12 cellular contexts compared by ENCODE assay signal in the genomic region with DNA sequence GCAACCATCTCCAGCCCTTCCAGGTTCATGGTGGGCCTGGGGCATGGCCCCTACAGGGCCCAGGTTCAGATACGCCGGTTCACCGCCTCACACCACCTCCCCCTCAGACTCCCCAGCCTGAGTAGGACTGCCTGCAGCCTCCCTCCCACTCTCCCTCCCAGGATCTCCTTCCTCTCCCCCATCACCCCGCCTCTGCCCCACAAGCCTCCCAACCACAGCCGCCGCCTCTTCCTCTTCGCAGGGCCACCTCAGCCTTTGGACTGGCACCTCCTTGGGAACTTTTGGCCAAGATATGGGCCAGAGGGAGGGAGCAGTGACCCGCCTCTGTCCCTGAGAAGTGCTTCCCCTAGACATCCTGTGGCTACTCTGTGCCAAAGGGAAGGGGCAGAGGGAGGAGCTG. TPM values are rescaled to one million over a fixed set of nuclear protein-coding genes. Genes with fewer than 3 reads are reported as not detected.
DNase-seq lines count a peak whose midpoint lies in the region; ATAC-seq, FAIRE-seq and TF ChIP-seq lines count a peak whose summit lies in the region.
"Had no signal": no experiment of that assay in that cellular context is flagged by ENCODE, and none has a peak within 500 bp of the region (broad histone marks: within the 10 kb centered on the region; RNA-seq: fewer than 3 reads in every experiment).

No MANE protein-coding gene starts in this region.

- H3K9me3 Mint-ChIP-seq in activated CD4-positive, alpha-beta T cell treated with anti-CD3 and anti-CD28 coated beads, Interleukin-2, amount 10 ng/mL, durations not matched to agents 7 days and 5 days = no peaks in the 10 kb centered on the region
- H3K9me3 Mint-ChIP-seq in IgD-negative memory B cell = no peaks in the 10 kb centered on the region
- peaks cover 0 to 17% (median 0%) of the 10 kb centered on the region in 11 donors for H3K9me3 Mint-ChIP-seq in naive thymus-derived CD4-positive, alpha-beta T cell

- POLR2A ChIA-PET in activated CD4-positive, alpha-beta T cell treated with anti-CD3 and anti-CD28 coated beads, Interleukin-2, amount 10 ng/mL, durations not matched to agents 7 days and 5 days (lab: Charles Lee) = no interaction called here
- POLR2A ChIA-PET in naive thymus-derived CD4-positive, alpha-beta T cell (lab: Charles Lee) = interaction anchor here (1.3 to 8.8 kb wide), 2 partner anchors 16 to 50 kb away, joined by 4 to 71 read pairs; a partner anchor contains a TSS
- POLR2A ChIA-PET in A673 (lab: Charles Lee; ENCODE audit: low non-redundant PET) = no interaction called here

- no peak overlapping the region for H3K4me3 ChIP-seq in naive thymus-derived CD4-positive, alpha-beta T cell (ENCODE audit: low read length)
- H3K4me3 ChIP-seq in MG63 = no peak overlapping the region
- H3K4me3 ChIP-seq in A673 (ENCODE audit: low read depth, low read length, poor library complexity, severe bottlenecking) = no peak overlapping the region
- H3K4me3 ChIP-seq: SJCRH30 had no signal

- H3K36me3 Mint-ChIP-seq in activated CD4-positive, alpha-beta T cell treated with anti-CD3 and anti-CD28 coated beads, Interleukin-2, amount 10 ng/mL, durations not matched to agents 7 days and 5 days (ENCODE audit: low read depth) = no peaks in the 10 kb centered on the region
- H3K36me3 Mint-ChIP-seq in IgD-negative memory B cell = no peaks in the 10 kb centered on the region
- H3K36me3 Mint-ChIP-seq in naive thymus-derived CD4-positive, alpha-beta T cell = peaks cover 0 to 6% (median 0%) of the 10 kb centered on the region in 5 donors

- ATAC-seq in naive thymus-derived CD4-positive, alpha-beta T cell = no peak

- TF ChIP-seq CTCF in A673 (conservative IDR thresholded peaks at IDR 0.05; ENCODE audit: low read depth, low read length) = no peak

- FAIRE-seq in urothelium cell line (lab: Jason Lieb, UNC) = no peak

- CTCF ChIA-PET in activated CD4-positive, alpha-beta T cell treated with anti-CD3 and anti-CD28 coated beads, Interleukin-2, amount 10 ng/mL, durations not matched to agents 7 days and 5 days (lab: Charles Lee) = interaction anchor here (0.5 to 1.7 kb wide), 3 partner anchors 10 to 554 kb away, joined by 3 to 7 read pairs (median 4); a partner anchor contains a TSS
- CTCF ChIA-PET in naive thymus-derived CD4-positive, alpha-beta T cell (lab: Charles Lee) = interaction anchor here (1.1 to 1.2 kb wide), 2 partner anchors 13 to 176 kb away, joined by 3 read pairs; no protein-coding TSS in a partner anchor
- CTCF ChIA-PET in A673 (lab: Charles Lee) = no interaction called here

- H3K27me3 ChIP-seq in naive thymus-derived CD4-positive, alpha-beta T cell (ENCODE audit: control insufficient read depth in 2 of 2, insufficient read depth in 2 of 2, low read length in 2 of 2) = no peaks in the 10 kb centered on the region
- no peaks in the 10 kb centered on the region for H3K27me3 ChIP-seq in MG63
- no peaks in the 10 kb centered on the region for H3K27me3 ChIP-seq in A673 (replicated peaks; ENCODE audit: insufficient read depth, low read depth, low read length, poor library complexity)
- H3K27me3 ChIP-seq: SJCRH30 had no signal

- H3K4me3 Mint-ChIP-seq in activated CD4-positive, alpha-beta T cell treated with anti-CD3 and anti-CD28 coated beads, Interleukin-2, amount 10 ng/mL, durations not matched to agents 7 days and 5 days = no peak overlapping the region
- H3K4me3 Mint-ChIP-seq in IgD-negative memory B cell = peak overlapping the region in 2 of 4 donors; percentile 54 to 56
- H3K4me3 Mint-ChIP-seq in naive thymus-derived CD4-positive, alpha-beta T cell = peak overlapping the region in 8 of 10 donors; percentile 12 to 63 (median 39)

- no peaks in the 10 kb centered on the region for H3K9me3 ChIP-seq in naive thymus-derived CD4-positive, alpha-beta T cell (ENCODE audit: control insufficient read depth in 2 of 3, low read length in 3 of 3)
- no peaks in the 10 kb centered on the region for H3K9me3 ChIP-seq in MG63
- H3K9me3 ChIP-seq in A673 (ENCODE audit: low read depth, low read length, poor library complexity, severe bottlenecking) = no peaks in the 10 kb centered on the region
- H3K9me3 ChIP-seq: SJCRH30 had no signal

- peaks cover 61% of the 10 kb centered on the region for H3K4me1 Mint-ChIP-seq in activated CD4-positive, alpha-beta T cell treated with anti-CD3 and anti-CD28 coated beads, Interleukin-2, amount 10 ng/mL, durations not matched to agents 7 days and 5 days
- H3K4me1 Mint-ChIP-seq in IgD-negative memory B cell = peaks cover 10 to 50% (median 34%) of the 10 kb centered on the region in 3 donors
- peaks cover 47 to 72% (median 66%) of the 10 kb centered on the region in 7 donors for H3K4me1 Mint-ChIP-seq in naive thymus-derived CD4-positive, alpha-beta T cell

- H3K27ac Mint-ChIP-seq in activated CD4-positive, alpha-beta T cell treated with anti-CD3 and anti-CD28 coated beads, Interleukin-2, amount 10 ng/mL, durations not matched to agents 7 days and 5 days = peak overlapping the region; percentile 2
- H3K27ac Mint-ChIP-seq in IgD-negative memory B cell = peak overlapping the region in 2 of 3 donors; percentile 12 to 59
- peak overlapping the region; percentile 6 to 90 (median 76) for H3K27ac Mint-ChIP-seq in naive thymus-derived CD4-positive, alpha-beta T cell

- peak; percentile 35 for DNase-seq in activated CD4-positive, alpha-beta T cell treated with anti-CD3 and anti-CD28 coated beads, Interleukin-2, amount 10 ng/mL, durations not matched to agents 7 days and 5 days
- no peak for DNase-seq in activated CD4-positive, alpha-beta T cell treated with anti-CD3 and anti-CD28 coated beads for 48 hours
- DNase-seq in UCSD-AML1 (lab: John Stamatoyannopoulos, UW; ENCODE audit: unreplicated experiment) (peak; percentile 83), urothelium cell line (ENCODE audit: low spot score) (no peak), MG63 (no peak), A673 (ENCODE audit: low spot score) (no peak)
- peak in 1 of 9 donors; percentile 53 for DNase-seq in naive thymus-derived CD4-positive, alpha-beta T cell
- DNase-seq: MM.1S, SJCRH30, trophoblast cell had no signal

- peaks cover 29 to 58% of the 10 kb centered on the region in 2 donors for H3K4me1 ChIP-seq in naive thymus-derived CD4-positive, alpha-beta T cell (ENCODE audit: control insufficient read depth in 2 of 2, insufficient read depth in 2 of 2, low read length in 2 of 2)
- H3K4me1 ChIP-seq in A673 (ENCODE audit: insufficient read depth, low read length, poor library complexity, severe bottlenecking) = peaks cover 11% of the 10 kb centered on the region

- H3K27me3 Mint-ChIP-seq in activated CD4-positive, alpha-beta T cell treated with anti-CD3 and anti-CD28 coated beads, Interleukin-2, amount 10 ng/mL, durations not matched to agents 7 days and 5 days = no peaks in the 10 kb centered on the region
- no peaks in the 10 kb centered on the region for H3K27me3 Mint-ChIP-seq in IgD-negative memory B cell
- peaks cover 0 to 4% (median 0%) of the 10 kb centered on the region in 5 donors for H3K27me3 Mint-ChIP-seq in naive thymus-derived CD4-positive, alpha-beta T cell

- H3K36me3 ChIP-seq in naive thymus-derived CD4-positive, alpha-beta T cell (ENCODE audit: control insufficient read depth in 2 of 3, insufficient read depth in 3 of 3, low read length in 3 of 3) = no peaks in the 10 kb centered on the region
- H3K36me3 ChIP-seq in MG63 = no peaks in the 10 kb centered on the region
- no peaks in the 10 kb centered on the region for H3K36me3 ChIP-seq in A673 (ENCODE audit: insufficient read depth, low read length, poor library complexity, severe bottlenecking)
- H3K36me3 ChIP-seq: SJCRH30 had no signal

- no TSS peak for BruUV-seq in A673 (replicated peaks; lab: Mats Ljungman, UMichigan)

- H3K27ac ChIP-seq in naive thymus-derived CD4-positive, alpha-beta T cell (ENCODE audit: low read depth, low read length) = peak overlapping the region; percentile 1
- no peak overlapping the region for H3K27ac ChIP-seq in A673 (ENCODE audit: low read depth, low read length, poor library complexity, severe bottlenecking)
- H3K27ac ChIP-seq: SJCRH30 had no signal

- intact Hi-C loops in naive thymus-derived CD4-positive, alpha-beta T cell (cut with micrococcal nuclease) = loop anchor here (5.0 to 10.0 kb wide), 4 partner anchors 52 to 800 kb away; a partner anchor contains a TSS
- intact Hi-C loops in A673 (cut with micrococcal nuclease; ENCODE audit: unreplicated experiment) = no loop called here

RNA-seq across cellular contexts. Expression of a gene that starts 9.3 kb away (rescaled TPM):
- 1 to 10 TPM; 3.5 to 4.5 TPM for total RNA-seq in activated CD4-positive, alpha-beta T cell treated with anti-CD3 and anti-CD28 coated beads, Interleukin-2, amount 10 ng/mL, durations not matched to agents 7 days and 5 days
- polyA plus RNA-seq in IgD-negative memory B cell = 14.5 TPM
- total RNA-seq in naive thymus-derived CD4-positive, alpha-beta T cell = 1 to 10 TPM; 1.9 to 6.3 (median 2.6) TPM
- polyA plus RNA-seq in naive thymus-derived CD4-positive, alpha-beta T cell = under 1 TPM in 1 of 2 donors, not detected in 1; 0.27 TPM
- not detected in 2 replicates for total RNA-seq in MG63 (2014; rRNA removed; shearing (Covaris generic); ENCODE audit: low replicate concordance)
- total RNA-seq in A673 (2021) = 0.86 and 2.8 TPM in 2 replicates

RNA-seq across cellular contexts. Expression of a gene that starts 16.1 kb away (rescaled TPM):
- 100 to 1,000 TPM; 135 to 145 TPM for total RNA-seq in activated CD4-positive, alpha-beta T cell treated with anti-CD3 and anti-CD28 coated beads, Interleukin-2, amount 10 ng/mL, durations not matched to agents 7 days and 5 days
- 47.8 TPM for polyA plus RNA-seq in IgD-negative memory B cell
- total RNA-seq in naive thymus-derived CD4-positive, alpha-beta T cell = 100 to 1,000 TPM; 154 to 338 (median 321) TPM
- polyA plus RNA-seq in naive thymus-derived CD4-positive, alpha-beta T cell = 10 to 100 TPM; 45.8 to 47.6 TPM
- 31.3 and 66.7 TPM in 2 replicates for total RNA-seq in MG63 (2014; rRNA removed; shearing (Covaris generic); ENCODE audit: low replicate concordance)
- 109 and 114 TPM in 2 replicates for total RNA-seq in A673 (2021)

RNA-seq across cellular contexts. Expression of a gene that starts 51.1 kb away (rescaled TPM):
- 10 to 100 TPM; 25.9 to 30.3 TPM for total RNA-seq in activated CD4-positive, alpha-beta T cell treated with anti-CD3 and anti-CD28 coated beads, Interleukin-2, amount 10 ng/mL, durations not matched to agents 7 days and 5 days
- 2.9 TPM for polyA plus RNA-seq in IgD-negative memory B cell
- 10 to 100 TPM; 10.9 to 31.3 (median 16.2) TPM for total RNA-seq in naive thymus-derived CD4-positive, alpha-beta T cell
- 10 to 100 TPM; 10.3 to 13.7 TPM for polyA plus RNA-seq in naive thymus-derived CD4-positive, alpha-beta T cell
- total RNA-seq in MG63 (2014; rRNA removed; shearing (Covaris generic); ENCODE audit: low replicate concordance) = 30.8 and 87.3 TPM in 2 replicates
- total RNA-seq in A673 (2021) = 94.7 and 98.2 TPM in 2 replicates

RNA-seq across cellular contexts. Expression of a gene that starts 58.4 kb away (rescaled TPM):
- not detected for total RNA-seq in activated CD4-positive, alpha-beta T cell treated with anti-CD3 and anti-CD28 coated beads, Interleukin-2, amount 10 ng/mL, durations not matched to agents 7 days and 5 days
- polyA plus RNA-seq in IgD-negative memory B cell = not detected
- total RNA-seq in naive thymus-derived CD4-positive, alpha-beta T cell = not detected
- polyA plus RNA-seq in naive thymus-derived CD4-positive, alpha-beta T cell = not detected
- not detected in 2 replicates for total RNA-seq in MG63 (2014; rRNA removed; shearing (Covaris generic); ENCODE audit: low replicate concordance)
- total RNA-seq in A673 (2021) = not detected in 2 replicates
- total RNA-seq: Daoy had no signal

Comparison
In these comparisons a context has a peak if more than half of its experiments do, and no peak if none do; other contexts are left out.
1. DNase-seq: peak in activated CD4-positive, alpha-beta T cell treated with anti-CD3 and anti-CD28 coated beads, Interleukin-2, amount 10 ng/mL, durations not matched to agents 7 days and 5 days (single experiment) and UCSD-AML1 (single experiment); none in activated CD4-positive, alpha-beta T cell treated with anti-CD3 and anti-CD28 coated beads for 48 hours (single experiment), urothelium cell line (single experiment), MG63 (single experiment) and A673 (single experiment).
2. H3K27ac Mint-ChIP-seq: peak in every context shown above with its lines; median percentile 76 in naive thymus-derived CD4-positive, alpha-beta T cell; 36 in IgD-negative memory B cell; 2 in activated CD4-positive, alpha-beta T cell treated with anti-CD3 and anti-CD28 coated beads, Interleukin-2, amount 10 ng/mL, durations not matched to agents 7 days and 5 days.